In the genomic region with DNA sequence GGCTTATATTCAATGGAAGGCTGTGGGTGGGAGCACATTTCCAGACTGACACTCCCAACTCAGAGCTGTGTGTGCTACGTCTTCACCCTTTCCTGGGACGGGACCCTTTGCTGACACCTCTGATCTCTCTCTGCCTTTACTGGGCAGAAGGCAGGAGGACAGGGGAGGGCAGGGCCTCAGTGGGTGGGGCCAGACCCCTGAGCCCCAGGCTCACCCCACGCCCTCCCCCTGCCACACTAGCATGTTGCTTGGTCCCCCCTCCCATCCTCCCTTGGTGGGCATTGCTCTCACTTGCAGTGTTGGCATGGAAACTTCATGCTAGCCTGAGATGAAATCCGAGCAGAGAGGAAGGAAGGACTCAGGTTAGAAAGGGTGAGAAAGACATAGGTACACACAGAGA, we compare ENCODE assay signal across 34 cellular contexts. TPM values are rescaled to one million over a fixed set of nuclear protein-coding genes. Genes with fewer than 3 reads are reported as not detected.
"Had no signal": no experiment of that assay in that cellular context is flagged by ENCODE, and none has a peak within 500 bp of the region (broad histone marks: within the 10 kb centered on the region; RNA-seq: fewer than 3 reads in every experiment).

No MANE protein-coding gene starts in this region.

- H3K9me3 Mint-ChIP-seq: activated T-helper 1 cell treated with anti-CD3 and anti-CD28 coated beads, Interleukin-12 subunit alpha, Interleukin-12 subunit beta, Interleukin-2, Interleukin-4 antibody, amounts not matched to agents 30 ng/mL and 10 ng/mL and 1 ng/mL, durations not matched to agents 14 hours and 24 hours and 36 hours; nephron; stimulated activated naive CD8-positive, alpha-beta T cell treated with anti-CD3 and anti-CD28 coated beads, Interleukin-15, Interleukin-2, amounts not matched to agents 100 ng/mL and 50 ng/mL, for 24 hours had no signal

- H3K4me3 Mint-ChIP-seq: activated CD8-positive, alpha-beta memory T cell treated with anti-CD3 and anti-CD28 coated beads, Interleukin-2, amount 10 ng/mL, durations not matched to agents 7 days and 5 days; activated T-helper 1 cell treated with anti-CD3 and anti-CD28 coated beads, Interleukin-12 subunit alpha, Interleukin-12 subunit beta, Interleukin-2, Interleukin-4 antibody, amounts not matched to agents 30 ng/mL and 10 ng/mL and 1 ng/mL, durations not matched to agents 14 hours and 24 hours and 36 hours; nephron; stimulated activated naive CD8-positive, alpha-beta T cell treated with anti-CD3 and anti-CD28 coated beads, Interleukin-15, Interleukin-2, amounts not matched to agents 100 ng/mL and 50 ng/mL, for 24 hours had no signal

- H3K27me3 ChIP-seq: breast epithelium, heart right ventricle, left lung, ovary, right lobe of liver, uterus had no signal

- H3K27ac ChIP-seq: breast epithelium, heart right ventricle, left lung, lower lobe of right lung, ovary, right lobe of liver, SK-N-MC, thoracic aorta, uterus, VCaP had no signal

- H3K4me3 ChIP-seq: breast epithelium, heart right ventricle, left lung, lower lobe of right lung, ovary, right lobe of liver, SK-N-MC, thoracic aorta, uterus had no signal

- H3K9me3 ChIP-seq: breast epithelium, heart right ventricle, left lung, lower lobe of right lung, ovary, right lobe of liver, thoracic aorta, uterus had no signal

- H3K27ac Mint-ChIP-seq: nephron; progenitor cell of endocrine pancreas; stimulated activated naive CD8-positive, alpha-beta T cell treated with anti-CD3 and anti-CD28 coated beads, Interleukin-15, Interleukin-2, amounts not matched to agents 100 ng/mL and 50 ng/mL, for 24 hours had no signal

- H3K4me1 ChIP-seq: breast epithelium, right lobe of liver, uterus had no signal

- H3K27me3 Mint-ChIP-seq: activated CD8-positive, alpha-beta memory T cell treated with anti-CD3 and anti-CD28 coated beads, Interleukin-2, amount 10 ng/mL, durations not matched to agents 7 days and 5 days; stimulated activated naive CD8-positive, alpha-beta T cell treated with anti-CD3 and anti-CD28 coated beads, Interleukin-15, Interleukin-2, amounts not matched to agents 100 ng/mL and 50 ng/mL, for 24 hours had no signal

- DNase-seq: activated CD4-positive, alpha-beta T cell treated with anti-CD3 and anti-CD28 coated beads for 4 hours; activated CD4-positive, alpha-beta T cell treated with anti-CD3 and anti-CD28 coated beads, Interleukin-2, amount 50 U/mL, for 4 hours; activated CD8-positive, alpha-beta memory T cell treated with anti-CD3 and anti-CD28 coated beads, Interleukin-2, amount 10 ng/mL, durations not matched to agents 7 days and 5 days; activated gamma-delta T cell treated with Interleukin-2 at 50 U/mL for 16 hours; activated naive CD4-positive, alpha-beta T cell treated with anti-CD3 and anti-CD28 coated beads, Interleukin-2, amount 50 U/mL, for 16 hours; activated T-cell treated with anti-CD3 and anti-CD28 coated beads for 4 hours; central memory CD4-positive, alpha-beta T cell; effector memory CD4-positive, alpha-beta T cell; erythroblast; kidney glomerular epithelial cell; lower lobe of right lung; mesenchymal stem cell; ovary; stimulated activated CD4-positive, alpha-beta T cell treated with anti-CD3 and anti-CD28 coated beads, Interleukin-2, amount 100 ng/mL, for 48 hours; T-helper 9 cell; trophoblast cell; uterus had no signal

- ATAC-seq: activated CD8-positive, alpha-beta memory T cell treated with anti-CD3 and anti-CD28 coated beads, Interleukin-2, amount 10 ng/mL, durations not matched to agents 7 days and 5 days; left lung; lower lobe of right lung; right lobe of liver had no signal

- H3K36me3 ChIP-seq: breast epithelium, ovary, right lobe of liver, thoracic aorta, uterus had no signal

- FAIRE-seq: TTC549 had no signal

RNA-seq across cellular contexts. Expression of gene TMEM273, which starts 18.4 kb away (rescaled TPM):
- total RNA-seq: progenitor cell of endocrine pancreas, renal cortical epithelial cell had no signal

RNA-seq across cellular contexts. Expression of gene FAM170B, which starts 36.0 kb away (rescaled TPM):
- total RNA-seq: activated CD8-positive, alpha-beta memory T cell treated with anti-CD3 and anti-CD28 coated beads, Interleukin-2, amount 10 ng/mL, durations not matched to agents 7 days and 5 days; activated T-helper 1 cell treated with anti-CD3 and anti-CD28 coated beads, Interleukin-12 subunit alpha, Interleukin-12 subunit beta, Interleukin-2, Interleukin-4 antibody, amounts not matched to agents 30 ng/mL and 10 ng/mL and 1 ng/mL, durations not matched to agents 14 hours and 24 hours and 36 hours; breast epithelium; dermis microvascular lymphatic vessel endothelial cell; heart right ventricle; lower lobe of right lung; ovary; progenitor cell of endocrine pancreas; renal cortical epithelial cell; right lobe of liver; skeletal muscle tissue; subcutaneous adipose tissue; T-helper 1 cell treated with Interleukin-12 subunit alpha and Interleukin-12 subunit beta and Interleukin-4 antibody, amounts not matched to agents 30 ng/mL and 1 ng/mL, for 36 hours; thoracic aorta; uterus had no signal
